Comparison of ENCODE assay signal across 1 cellular context in genomic region chr5:119187776-119188529, GRCh38.
A peak's percentile ranks its signal among the peaks of the same experiment; 100 is the strongest.
TF ChIP-seq lines count a peak whose summit lies in the region.

No MANE protein-coding gene starts in this region.

TF ChIP-seq in GM12878, 131 proteins besides CTCF, POLR2A, EP300 and RAD21:
- no peak for TF ChIP-seq ZZZ3 (IDR thresholded peaks at IDR 0.05; ENCODE audit: control insufficient read depth, insufficient read length, low read depth)
- TF ChIP-seq MTA3 (IDR thresholded peaks at IDR 0.05; ENCODE audit: borderline replicate concordance, low read length): no peak
- peak; percentile 82 for TF ChIP-seq RAD51 (IDR thresholded peaks at IDR 0.05)
- 0 out of 2 replicates have a peak, but pooled peaks have one; percentile 15 for TF ChIP-seq RUNX3 (IDR thresholded peaks at IDR 0.05; ENCODE audit: low read length)
